In genomic region chr12:120978296-120979219, GRCh38 we compare ENCODE assay signal across 1 cellular context.
A peak's percentile ranks its signal among the peaks of the same experiment; 100 is the strongest.
TF ChIP-seq lines count a peak whose summit lies in the region.

Gene HNF1A, plus strand, starts transcription at chr12:120978543. Its CDS starts 226 bp downstream, at chr12:120978769.

TF ChIP-seq in HepG2, 621 proteins besides CTCF, POLR2A, EP300 and RAD21 (continued from another document and continues in another):
- TF ChIP-seq SIX1 (CRISPR knock-in tag; IDR thresholded peaks at IDR 0.05; ENCODE audit: borderline replicate concordance): 0 out of 2 replicates have a peak, but pooled peaks have one; percentile 36
- TF ChIP-seq SRY (CRISPR knock-in tag; IDR thresholded peaks at IDR 0.05): peak; percentile 77; the same call in 1 of the 2 replicates
- no peak for TF ChIP-seq ZNF569 (CRISPR knock-in tag; IDR thresholded peaks at IDR 0.05; ENCODE audit: borderline replicate concordance)
- TF ChIP-seq RORA (CRISPR knock-in tag; IDR thresholded peaks at IDR 0.05): no peak
- TF ChIP-seq CBFB (CRISPR knock-in tag; IDR thresholded peaks at IDR 0.05): peak; percentile 51; the same call in 1 of the 2 replicates
- no peak for TF ChIP-seq FLYWCH1 (CRISPR knock-in tag; IDR thresholded peaks at IDR 0.05)
- no peak for TF ChIP-seq ZNF616 (CRISPR knock-in tag; IDR thresholded peaks at IDR 0.05; ENCODE audit: low read depth)
- TF ChIP-seq FOXO4 (CRISPR knock-in tag; conservative IDR thresholded peaks at IDR 0.05): no peak
- 0 out of 2 replicates have a peak, but pooled peaks have one; percentile 2 for TF ChIP-seq EED (CRISPR knock-in tag; IDR thresholded peaks at IDR 0.05)
- TF ChIP-seq RBM22 (optimal IDR thresholded peaks at IDR 0.05; ENCODE audit: low read length): no peak
- peak; percentile 90 for TF ChIP-seq SAP130 (CRISPR knock-in tag; IDR thresholded peaks at IDR 0.05; ENCODE audit: low read depth)
- TF ChIP-seq NFAT5 (CRISPR knock-in tag; IDR thresholded peaks at IDR 0.05): peak; percentile 37; the same call in 1 of the 2 replicates
- TF ChIP-seq GMEB2 (CRISPR knock-in tag; IDR thresholded peaks at IDR 0.05; ENCODE audit: low read depth): no peak
- peak; percentile 37; the same call in 1 of the 2 replicates for TF ChIP-seq SKIL (CRISPR knock-in tag; IDR thresholded peaks at IDR 0.05; ENCODE audit: borderline replicate concordance)
- TF ChIP-seq KAT8 (CRISPR knock-in tag; IDR thresholded peaks at IDR 0.05): peak; percentile 72
- peak; percentile 59 for TF ChIP-seq AGO1 (IDR thresholded peaks at IDR 0.05; ENCODE audit: low read depth, low read length, poor library complexity, severe bottlenecking)
- no peak for TF ChIP-seq ATF7 (IDR thresholded peaks at IDR 0.05)
- TF ChIP-seq ATF7 (CRISPR knock-in tag; IDR thresholded peaks at IDR 0.05): peak; percentile 75; the same call in 1 of the 2 replicates
- TF ChIP-seq ZNF205 (CRISPR knock-in tag; IDR thresholded peaks at IDR 0.05): peak; percentile 69
- TF ChIP-seq SMAD3 (CRISPR knock-in tag; IDR thresholded peaks at IDR 0.05): peak; percentile 87
- 0 out of 2 replicates have a peak, but pooled peaks have one; percentile 7 for TF ChIP-seq ZNF253 (CRISPR knock-in tag; IDR thresholded peaks at IDR 0.05; ENCODE audit: borderline replicate concordance)
- TF ChIP-seq ZNF318 (CRISPR knock-in tag; IDR thresholded peaks at IDR 0.05): no peak; the same call in 1 of the 2 replicates
- no peak for TF ChIP-seq SUZ12 (IDR thresholded peaks at IDR 0.05; ENCODE audit: low read depth, low read length)
- TF ChIP-seq POGZ (CRISPR knock-in tag; IDR thresholded peaks at IDR 0.05): peak; percentile 80
- TF ChIP-seq NFE2L2 (IDR thresholded peaks at IDR 0.05; ENCODE audit: low read length): no peak
- TF ChIP-seq ZNF782 (CRISPR knock-in tag; IDR thresholded peaks at IDR 0.05; ENCODE audit: borderline replicate concordance): 0 out of 2 replicates have a peak, but pooled peaks have one; percentile 9
- TF ChIP-seq TFAP4 (IDR thresholded peaks at IDR 0.05; ENCODE audit: borderline replicate concordance, low read depth): peak; percentile 83
- no peak; the same call in 1 of the 2 replicates for TF ChIP-seq KLF13 (CRISPR knock-in tag; IDR thresholded peaks at IDR 0.05)
- 0 out of 2 replicates have a peak, but pooled peaks have one; percentile 22 for TF ChIP-seq FOXP1 (IDR thresholded peaks at IDR 0.05)
- peak; percentile 73 for TF ChIP-seq FOXP1 (CRISPR knock-in tag; IDR thresholded peaks at IDR 0.05)
- TF ChIP-seq U2AF2 (IDR thresholded peaks at IDR 0.05; ENCODE audit: low read depth, low read length): no peak
- peak; percentile 90 for TF ChIP-seq BRD4 (CRISPR knock-in tag; IDR thresholded peaks at IDR 0.05)
- TF ChIP-seq FOXJ3 (CRISPR knock-in tag; IDR thresholded peaks at IDR 0.05; ENCODE audit: borderline replicate concordance): peak; percentile 83; the same call in 1 of the 2 replicates
- peak; percentile 75 for TF ChIP-seq IRF2 (CRISPR knock-in tag; IDR thresholded peaks at IDR 0.05)
- peak; percentile 29; the same call in 1 of the 2 replicates for TF ChIP-seq HOXD1 (CRISPR knock-in tag; IDR thresholded peaks at IDR 0.05)
- TF ChIP-seq HNF1B (CRISPR knock-in tag; IDR thresholded peaks at IDR 0.05): peak; percentile 93
- TF ChIP-seq MED13 (CRISPR knock-in tag; IDR thresholded peaks at IDR 0.05): peak; percentile 54; the same call in 1 of the 2 replicates
- TF ChIP-seq PCBP1 (IDR thresholded peaks at IDR 0.05; ENCODE audit: borderline replicate concordance, low read depth, low read length): peak; percentile 90
- TF ChIP-seq PLRG1 (conservative IDR thresholded peaks at IDR 0.05): no peak
